Comparison of ENCODE assay signal across 21 cellular contexts in the genomic region with DNA sequence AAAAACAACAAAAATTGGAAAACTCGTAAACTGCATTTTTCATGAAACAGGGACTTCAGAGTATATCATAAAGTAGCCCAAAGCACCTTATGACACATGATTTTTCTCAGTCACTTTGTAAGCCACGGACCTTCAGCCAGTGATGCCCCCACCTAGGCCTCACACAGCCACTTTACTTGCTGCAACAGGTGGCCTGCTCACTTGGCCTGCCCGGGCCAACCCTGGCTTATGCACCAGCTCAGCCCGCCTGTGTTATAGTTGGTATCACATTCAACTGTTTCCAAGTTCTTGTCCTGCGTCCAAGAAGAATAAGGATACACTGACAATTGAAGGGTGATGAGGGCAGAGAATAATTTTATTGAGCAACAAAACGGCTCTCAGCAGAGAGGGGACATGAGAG.
"Had no signal": no experiment of that assay in that cellular context is flagged by ENCODE, and none has a peak within 500 bp of the region (broad histone marks: within the 10 kb centered on the region; RNA-seq: fewer than 3 reads in every experiment).

No MANE protein-coding gene starts in this region.

- H3K9ac ChIP-seq: KMS-11 had no signal

- H3K27ac ChIP-seq: HL-60, KMS-11, SJSA1, SK-N-MC had no signal

- H3K9me3 ChIP-seq: SJSA1 had no signal

- H3K27me3 ChIP-seq: SJSA1 had no signal

- H3K27me3 Mint-ChIP-seq: IgD-negative memory B cell had no signal

- H3K4me3 ChIP-seq: K562, SJSA1, SK-N-MC had no signal

- H3K4me3 Mint-ChIP-seq: IgD-negative memory B cell had no signal

- FAIRE-seq: HTR-8/SVneo, K562, RCC 7860 had no signal

- DNase-seq: Kasumi-1, MM.1S, NCI-H1092 treated with DMSO at 0.1 percent for 48 hours, NCI-H1436, NCI-H187, NCI-H2029, NCI-H2227 treated with DMSO at 0.1 percent for 48 hours, NCI-H524, NCI-H526 treated with DMSO at 0.1 percent for 48 hours, NCI-H748 treated with DMSO at 0.1 percent for 48 hours, Right ventricle myocardium superior, RPMI8226, SIG-M5 had no signal

- H3K4me2 ChIP-seq: KMS-11 had no signal

- H3K4me1 ChIP-seq: SJSA1 had no signal

- H3K27ac Mint-ChIP-seq: IgD-negative memory B cell had no signal

- ATAC-seq: K562 had no signal

- H3K36me3 ChIP-seq: SJSA1 had no signal
